ENCODE assay signal across 1 cellular context in genomic region chr3:37400945-37401344, GRCh38.
TF ChIP-seq lines count a peak whose summit lies in the region.

No MANE protein-coding gene starts in this region.

TF ChIP-seq in GM12878, 131 proteins besides CTCF, POLR2A, EP300 and RAD21 (continued from another document):
- TF ChIP-seq ELK1 (IDR thresholded peaks at IDR 0.05; ENCODE audit: low read depth, low read length) (no peak), NFIC (IDR thresholded peaks at IDR 0.05; ENCODE audit: low read depth, low read length) (no peak), ZNF592 (IDR thresholded peaks at IDR 0.05) (no peak), NBN (IDR thresholded peaks at IDR 0.05) (no peak), IRF3 (IDR thresholded peaks at IDR 0.05) (no peak), E4F1 (IDR thresholded peaks at IDR 0.05; ENCODE audit: borderline replicate concordance, partially characterized antibody) (no peak), NRF1 (conservative IDR thresholded peaks at IDR 0.05; ENCODE audit: low read depth, low read length) (no peak), KDM1A (IDR thresholded peaks at IDR 0.05; ENCODE audit: borderline replicate concordance) (no peak), HDAC6 (IDR thresholded peaks at IDR 0.05; ENCODE audit: unreplicated experiment) (no peak)
